Comparison of ENCODE assay signal across 15 cellular contexts in genomic region chr2:127659408-127660290, GRCh38. TPM values are rescaled to one million over a fixed set of nuclear protein-coding genes. Genes with fewer than 3 reads are reported as not detected.
DNase-seq lines count a peak whose midpoint lies in the region; ATAC-seq and TF ChIP-seq lines count a peak whose summit lies in the region.
"Had no signal": no experiment of that assay in that cellular context is flagged by ENCODE, and none has a peak within 500 bp of the region (broad histone marks: within the 10 kb centered on the region; RNA-seq: fewer than 3 reads in every experiment).

No MANE protein-coding gene starts in this region.

- CTCF ChIA-PET in MCF 10A (lab: Yijun Ruan, JAX), result no interaction called here
- CTCF ChIA-PET in naive thymus-derived CD4-positive, alpha-beta T cell (lab: Charles Lee), result no interaction called here

- 49% methylated on average over 9 of the region's 14 CpGs for WGBS in esophagus muscularis mucosa
- WGBS in aorta, 2 donors, result 20 to 26% methylated on average over 14 of the region's 14 CpGs

- TF ChIP-seq EP300 in esophagus muscularis mucosa (IDR thresholded peaks at IDR 0.05), result no peak

- H3K27me3 ChIP-seq in breast epithelium (no peaks in the 10 kb centered on the region), esophagus muscularis mucosa (no peaks in the 10 kb centered on the region), aorta (ENCODE audit: control insufficient read depth in 1 of 2, insufficient read depth in 2 of 2, low read length in 1 of 2) (no peaks in the 10 kb centered on the region)
- no peaks in the 10 kb centered on the region for H3K27me3 ChIP-seq in naive thymus-derived CD4-positive, alpha-beta T cell (ENCODE audit: control insufficient read depth in 2 of 2, insufficient read depth in 2 of 2, low read length in 2 of 2)

- no peaks in the 10 kb centered on the region for H3K27me3 Mint-ChIP-seq in MCF 10A (ENCODE audit: insufficient read depth, unreplicated experiment)
- peaks cover 17 to 31% (median 26%) of the 10 kb centered on the region in 5 donors for H3K27me3 Mint-ChIP-seq in naive thymus-derived CD4-positive, alpha-beta T cell

- H3K36me3 Mint-ChIP-seq in MCF 10A (ENCODE audit: insufficient read depth, unreplicated experiment), result no peaks in the 10 kb centered on the region
- H3K36me3 Mint-ChIP-seq in naive thymus-derived CD4-positive, alpha-beta T cell, result no peaks in the 10 kb centered on the region
- H3K36me3 Mint-ChIP-seq: activated naive CD8-positive, alpha-beta T cell; natural killer cell; stimulated activated effector memory CD8-positive, alpha-beta T cell treated with anti-CD3 and anti-CD28 coated beads, Interleukin-12 subunit alpha, Interleukin-12 subunit beta, amount 100 ng/mL, for 72 hours had no signal

- TF ChIP-seq POLR2A in breast epithelium (IDR thresholded peaks at IDR 0.05) (no peak), esophagus muscularis mucosa (IDR thresholded peaks at IDR 0.05; ENCODE audit: low read depth) (no peak)

- intact Hi-C loops in breast epithelium (cut with DNase I; ENCODE audit: low total_unique reads) (no loop called here), MCF 10A (cut with micrococcal nuclease) (no loop called here), esophagus muscularis mucosa (cut with DNase I) (loop anchor here (10.0 kb wide), 1 partner anchor 145 kb away; no protein-coding TSS in a partner anchor), aorta (cut with DNase I) (no loop called here)
- intact Hi-C loops in naive thymus-derived CD4-positive, alpha-beta T cell (cut with micrococcal nuclease), result no loop called here

- POLR2A ChIA-PET in MCF 10A (lab: Yijun Ruan, JAX), result interaction anchor here (0.6 kb wide), 1 partner anchor 158 kb away, joined by 3 read pairs; no protein-coding TSS in a partner anchor
- POLR2A ChIA-PET in naive thymus-derived CD4-positive, alpha-beta T cell (lab: Charles Lee), result no interaction called here

- ATAC-seq in naive thymus-derived CD4-positive, alpha-beta T cell, result peak; percentile 21
- peak; percentile 20 for ATAC-seq in aorta (ENCODE audit: low FRiP score)
- ATAC-seq: effector memory CD8-positive, alpha-beta T cell; natural killer cell; stimulated activated effector memory CD8-positive, alpha-beta T cell treated with anti-CD3 and anti-CD28 coated beads, Interleukin-12 subunit alpha, Interleukin-12 subunit beta, amount 100 ng/mL, for 72 hours had no signal

- in situ Hi-C loops in G401 (cut with HindIII; ENCODE audit: low sequenced_read_pairs), result no loop called here

- no peaks in the 10 kb centered on the region for H3K9me3 Mint-ChIP-seq in MCF 10A (ENCODE audit: unreplicated experiment)
- peaks cover 0 to 1% (median 0%) of the 10 kb centered on the region in 11 donors for H3K9me3 Mint-ChIP-seq in naive thymus-derived CD4-positive, alpha-beta T cell
- H3K9me3 Mint-ChIP-seq: effector memory CD8-positive, alpha-beta T cell; natural killer cell; stimulated activated effector memory CD8-positive, alpha-beta T cell treated with anti-CD3 and anti-CD28 coated beads, Interleukin-12 subunit alpha, Interleukin-12 subunit beta, amount 100 ng/mL, for 72 hours had no signal

- no peaks in the 10 kb centered on the region for H3K4me1 Mint-ChIP-seq in MCF 10A (ENCODE audit: insufficient read depth, unreplicated experiment)
- H3K4me1 Mint-ChIP-seq in naive thymus-derived CD4-positive, alpha-beta T cell, result peaks cover 0 to 7% (median 0%) of the 10 kb centered on the region in 7 donors

- peaks cover 0 to 6% of the 10 kb centered on the region in 2 donors for H3K4me1 ChIP-seq in breast epithelium
- peaks cover 96 to 100% (median 100%) of the 10 kb centered on the region in 4 donors for H3K4me1 ChIP-seq in esophagus muscularis mucosa
- H3K4me1 ChIP-seq in naive thymus-derived CD4-positive, alpha-beta T cell (ENCODE audit: control insufficient read depth in 2 of 2, insufficient read depth in 2 of 2, low read length in 2 of 2), result no peaks in the 10 kb centered on the region
- H3K4me1 ChIP-seq in aorta (ENCODE audit: control insufficient read depth in 1 of 2, insufficient read depth in 2 of 2, low read length in 2 of 2), result no peaks in the 10 kb centered on the region

- H3K4me3 Mint-ChIP-seq in MCF 10A (ENCODE audit: unreplicated experiment), result no peak overlapping the region
- no peak overlapping the region for H3K4me3 Mint-ChIP-seq in naive thymus-derived CD4-positive, alpha-beta T cell
- H3K4me3 Mint-ChIP-seq: activated naive CD8-positive, alpha-beta T cell; effector memory CD8-positive, alpha-beta T cell; natural killer cell; stimulated activated effector memory CD8-positive, alpha-beta T cell treated with anti-CD3 and anti-CD28 coated beads, Interleukin-12 subunit alpha, Interleukin-12 subunit beta, amount 100 ng/mL, for 72 hours had no signal

- H3K9me3 ChIP-seq in breast epithelium, result no peaks in the 10 kb centered on the region
- H3K9me3 ChIP-seq in esophagus muscularis mucosa, result no peaks in the 10 kb centered on the region
- H3K9me3 ChIP-seq in naive thymus-derived CD4-positive, alpha-beta T cell (ENCODE audit: control insufficient read depth in 2 of 3, low read length in 3 of 3), result no peaks in the 10 kb centered on the region
- no peaks in the 10 kb centered on the region for H3K9me3 ChIP-seq in aorta (ENCODE audit: control insufficient read depth, low read length)

- H3K36me3 ChIP-seq in breast epithelium, result no peaks in the 10 kb centered on the region
- peaks cover 0 to 47% (median 26%) of the 10 kb centered on the region in 4 donors for H3K36me3 ChIP-seq in esophagus muscularis mucosa
- H3K36me3 ChIP-seq in naive thymus-derived CD4-positive, alpha-beta T cell (ENCODE audit: control insufficient read depth in 2 of 3, insufficient read depth in 3 of 3, low read length in 3 of 3), result no peaks in the 10 kb centered on the region
- peaks cover 0 to 2% of the 10 kb centered on the region in 2 donors for H3K36me3 ChIP-seq in aorta (ENCODE audit: control insufficient read depth in 1 of 2, insufficient read depth in 2 of 2, low read length in 1 of 2)

- TF ChIP-seq CTCF in breast epithelium (IDR thresholded peaks at IDR 0.05) (no peak), MCF 10A (IDR thresholded peaks at IDR 0.05; ENCODE audit: unreplicated experiment) (no peak), esophagus muscularis mucosa (IDR thresholded peaks at IDR 0.05) (no peak)

- no peak overlapping the region for H3K27ac Mint-ChIP-seq in MCF 10A (ENCODE audit: low read depth, unreplicated experiment)
- peak overlapping the region in 1 of 9 donors; percentile 38 for H3K27ac Mint-ChIP-seq in naive thymus-derived CD4-positive, alpha-beta T cell
- H3K27ac Mint-ChIP-seq: activated naive CD8-positive, alpha-beta T cell; effector memory CD8-positive, alpha-beta T cell; natural killer cell; stimulated activated effector memory CD8-positive, alpha-beta T cell treated with anti-CD3 and anti-CD28 coated beads, Interleukin-12 subunit alpha, Interleukin-12 subunit beta, amount 100 ng/mL, for 72 hours had no signal

- BruUV-seq in MCF 10A (replicated peaks; lab: Mats Ljungman, UMichigan), result no TSS peak

- DNase-seq in breast epithelium (ENCODE audit: low spot score in 2 of 2) (no peak), MCF 10A (ENCODE audit: unreplicated experiment) (no peak), esophagus muscularis mucosa (ENCODE audit: extremely low spot score) (no peak), aorta (peak; percentile 64 to 70), G401 (ENCODE audit: low spot score) (no peak), COLO829 (ENCODE audit: low spot score) (no peak), NCI-H1105 treated with DMSO at 0.1 percent for 48 hours (lab: John Stamatoyannopoulos, UW) (no peak)
- DNase-seq in naive thymus-derived CD4-positive, alpha-beta T cell, result no peak
- DNase-seq: DMS53; effector memory CD8-positive, alpha-beta T cell; natural killer cell; NCI-H1092; T-helper 1 cell had no signal

- H3K27ac ChIP-seq in breast epithelium, result peak overlapping the region; percentile 45 to 75
- peak overlapping the region; percentile 88 to 93 (median 92) for H3K27ac ChIP-seq in esophagus muscularis mucosa (replicated peaks in 1 of 4)
- H3K27ac ChIP-seq in naive thymus-derived CD4-positive, alpha-beta T cell (ENCODE audit: low read depth, low read length), result no peak overlapping the region
- peak overlapping the region in 1 of 2 donors; percentile 53 for H3K27ac ChIP-seq in aorta (ENCODE audit: low read depth in 1 of 2, low read length in 2 of 2)

- no peak overlapping the region for H3K4me3 ChIP-seq in breast epithelium
- peak overlapping the region; percentile 8 to 21 (median 16) for H3K4me3 ChIP-seq in esophagus muscularis mucosa
- H3K4me3 ChIP-seq in naive thymus-derived CD4-positive, alpha-beta T cell (ENCODE audit: low read length), result no peak overlapping the region
- H3K4me3 ChIP-seq in aorta (ENCODE audit: low read length in 2 of 2), result no peak overlapping the region

RNA-seq across cellular contexts. Expression of gene GPR17, which starts 13.7 kb away (rescaled TPM):
- total RNA-seq in breast epithelium (not detected), MCF 10A (2022) (not detected in 2 replicates), esophagus muscularis mucosa (under 1 TPM in 1 of 4 donors, not detected in 3; 0.40 TPM), aorta (under 1 TPM in 1 of 2 donors, not detected in 1; 0.16 TPM)
- total RNA-seq in naive thymus-derived CD4-positive, alpha-beta T cell, result not detected
- polyA plus RNA-seq in naive thymus-derived CD4-positive, alpha-beta T cell, result not detected
- 1 to 10 TPM in 1 of 2 donors, under 1 TPM in 1; 0.63 to 3.7 TPM for polyA plus RNA-seq in aorta
- total RNA-seq in G401 (2014; rRNA removed; shearing (Covaris generic)), result not detected in 2 replicates
- total RNA-seq: natural killer cell had no signal

RNA-seq across cellular contexts. Expression of gene LIMS2, which starts 15.7 kb away (rescaled TPM):
- total RNA-seq in breast epithelium (10 to 100 TPM in 2 of 3 donors, 1 to 10 TPM in 1; 9.5 to 27.9 (median 19.4) TPM), MCF 10A (2022) (not detected in 2 replicates), esophagus muscularis mucosa (100 to 1,000 TPM in 3 of 4 donors, 10 to 100 TPM in 1; 99.2 to 342 (median 175) TPM), aorta (100 to 1,000 TPM; 189 to 248 TPM)
- 10 to 100 TPM in 2 of 5 experiments, 1 to 10 TPM in 3; 5.3 to 13.7 (median 10.0) TPM for total RNA-seq in naive thymus-derived CD4-positive, alpha-beta T cell
- 10 to 100 TPM; 17.0 to 27.0 TPM for polyA plus RNA-seq in naive thymus-derived CD4-positive, alpha-beta T cell
- 1,000 to 10,000 TPM in 1 of 2 donors, 100 to 1,000 TPM in 1; 188 to 2,193 TPM for polyA plus RNA-seq in aorta
- 1.8 and 5.8 TPM in 2 replicates for total RNA-seq in G401 (2014; rRNA removed; shearing (Covaris generic))

RNA-seq across cellular contexts. Expression of gene SFT2D3, which starts 41.6 kb away (rescaled TPM):
- total RNA-seq in breast epithelium, result 10 to 100 TPM in 2 of 3 donors, 1 to 10 TPM in 1; 9.8 to 12.3 (median 10.9) TPM
- 3.6 and 4.1 TPM in 2 replicates for total RNA-seq in MCF 10A (2022)
- total RNA-seq in esophagus muscularis mucosa, result 10 to 100 TPM in 1 of 4 donors, 1 to 10 TPM in 3; 5.8 to 11.8 (median 9.4) TPM
- total RNA-seq in naive thymus-derived CD4-positive, alpha-beta T cell, result 10 to 100 TPM in 2 of 5 experiments, 1 to 10 TPM in 3; 6.0 to 17.8 (median 8.9) TPM
- polyA plus RNA-seq in naive thymus-derived CD4-positive, alpha-beta T cell, result 1 to 10 TPM; 1.4 to 2.1 TPM
- 1 to 10 TPM; 3.8 to 4.9 TPM for total RNA-seq in aorta
- 1 to 10 TPM; 3.3 to 4.2 TPM for polyA plus RNA-seq in aorta
- 11.7 and 13.0 TPM in 2 replicates for total RNA-seq in G401 (2014; rRNA removed; shearing (Covaris generic))

Comparison
In these comparisons a context has a peak if more than half of its experiments do, and no peak if none do; other contexts are left out.
1. DNase-seq: peak in aorta (2 of 2); none in breast epithelium (0 of 2), MCF 10A (single experiment), esophagus muscularis mucosa (single experiment), naive thymus-derived CD4-positive, alpha-beta T cell (0 of 9), G401 (single experiment), COLO829 (single experiment) and NCI-H1105 treated with DMSO at 0.1 percent for 48 hours (single experiment).
2. H3K4me3 ChIP-seq: peak in esophagus muscularis mucosa (4 of 4); none in breast epithelium (0 of 3), naive thymus-derived CD4-positive, alpha-beta T cell (single experiment) and aorta (0 of 2).